ENCODE assay signal across 26 cellular contexts in the genomic region with DNA sequence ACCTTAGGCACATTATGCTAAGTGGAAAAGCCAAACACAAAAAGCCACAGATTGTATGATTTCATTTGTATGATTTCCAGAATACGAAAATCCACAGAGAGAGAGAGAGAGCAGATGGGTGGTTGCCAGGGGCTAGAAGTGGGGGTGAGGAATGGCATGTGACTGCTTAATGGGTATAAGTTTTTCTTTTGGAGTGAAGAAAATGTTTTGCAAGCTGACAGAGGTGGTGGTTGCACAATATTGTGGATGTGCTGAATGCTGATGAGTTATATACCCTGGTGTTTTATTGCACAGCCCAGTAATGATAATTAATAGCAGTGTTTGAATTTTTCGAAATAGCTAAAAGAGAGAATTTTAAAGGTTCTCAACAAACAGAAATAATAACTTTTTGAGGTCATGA.
"Had no signal": no experiment of that assay in that cellular context is flagged by ENCODE, and none has a peak within 500 bp of the region (broad histone marks: within the 10 kb centered on the region; RNA-seq: fewer than 3 reads in every experiment).

No MANE protein-coding gene starts in this region.

- H3K4me3 ChIP-seq: colonic mucosa, gastrocnemius medialis, right lobe of liver, upper lobe of left lung, vagina had no signal

- H3K27me3 ChIP-seq: colonic mucosa, gastrocnemius medialis, right lobe of liver, upper lobe of left lung, vagina had no signal

- H3K9me3 ChIP-seq: colonic mucosa, gastrocnemius medialis, right lobe of liver, upper lobe of left lung, vagina had no signal

- H3K4me1 ChIP-seq: colonic mucosa, gastrocnemius medialis, right lobe of liver, upper lobe of left lung, vagina had no signal

- H3K36me3 ChIP-seq: colonic mucosa, gastrocnemius medialis, right lobe of liver, upper lobe of left lung, vagina, WERI-Rb-1 had no signal

- H3K27ac ChIP-seq: colonic mucosa, gastrocnemius medialis, right lobe of liver, upper lobe of left lung, vagina, WERI-Rb-1 had no signal

- ATAC-seq: activated CD4-positive, CD25-positive, alpha-beta regulatory T cell treated with anti-CD3 and anti-CD28 coated beads, Interleukin-2, amount 50 U/mL, for 24 hours; gastrocnemius medialis; left ventricle myocardium superior; right lobe of liver; stimulated activated effector memory CD8-positive, alpha-beta T cell treated with anti-CD3 and anti-CD28 coated beads, Interleukin-12 subunit alpha, Interleukin-12 subunit beta, amount 100 ng/mL, for 72 hours; T-helper 17 cell had no signal

- DNase-seq: activated CD4-positive, alpha-beta T cell treated with anti-CD3 and anti-CD28 coated beads for 48 hours; activated CD4-positive, alpha-beta T cell treated with anti-CD3 and anti-CD28 coated beads, Interleukin-2, amount 50 U/mL, for 48 hours; activated CD8-positive, alpha-beta memory T cell treated with anti-CD3 and anti-CD28 coated beads for 24 hours; activated CD8-positive, alpha-beta memory T cell treated with anti-CD3 and anti-CD28 coated beads, Interleukin-2, amount 50 U/mL, for 4 hours; activated effector memory CD4-positive, alpha-beta T cell treated with anti-CD3 and anti-CD28 coated beads, Interleukin-2, amount 50 U/mL, for 16 hours; activated naive CD4-positive, alpha-beta T cell treated with anti-CD3 and anti-CD28 coated beads for 36 hours; activated naive CD8-positive, alpha-beta T cell treated with anti-CD3 and anti-CD28 coated beads for 36 hours; activated T-cell treated with anti-CD3 and anti-CD28 coated beads, Interleukin-2, amount 50 U/mL, for 1 hour; amniotic stem cell; cerebellar nuclear complex; colonic mucosa; effector CD8-positive, alpha-beta T cell; gastrocnemius medialis; glutamatergic neuron; left ventricle myocardium superior; right lobe of liver; small intestine; stimulated activated CD4-positive, alpha-beta T cell treated with anti-CD3 and anti-CD28 coated beads, Interleukin-4, amount 100 ng/mL, for 24 hours; substantia nigra; T-helper 17 cell; T1000; upper lobe of left lung; WERI-Rb-1 had no signal
